Comparison of ENCODE assay signal across 8 cellular contexts in genomic region chr5:172187118-172188032, GRCh38. TPM values are rescaled to one million over a fixed set of nuclear protein-coding genes. Genes with fewer than 3 reads are reported as not detected.
DNase-seq lines count a peak whose midpoint lies in the region; ATAC-seq and TF ChIP-seq lines count a peak whose summit lies in the region.

No MANE protein-coding gene starts in this region.

- H3K9me3 Mint-ChIP-seq in nephron = no peaks in the 10 kb centered on the region

- peaks cover 25% of the 10 kb centered on the region; the same call in 1 of the 2 replicates for H3F3A ChIP-seq in PC-9 (ENCODE audit: insufficient read depth, low read depth)

- H3K27me3 ChIP-seq in ACC112 (ENCODE audit: insufficient read depth, low read length) = no peaks in the 10 kb centered on the region
- H3K27me3 ChIP-seq in PC-9 (ENCODE audit: insufficient read depth, low read depth) = no peaks in the 10 kb centered on the region
- no peaks in the 10 kb centered on the region for H3K27me3 ChIP-seq in tibial nerve

- peak in 1 of 2 donors; percentile 10 for TF ChIP-seq EP300 in tibial nerve (IDR thresholded peaks at IDR 0.05)

- peaks cover 3% of the 10 kb centered on the region for H3K36me3 Mint-ChIP-seq in nephron (ENCODE audit: low read depth)

- BruUV-seq in PC-9 (replicated peaks; lab: Mats Ljungman, UMichigan) = TSS peak; percentile 80

- CTCF ChIA-PET in PC-9 (lab: Charles Lee) = interaction anchor here (0.6 to 1.1 kb wide), 5 partner anchors 13 to 285 kb away, joined by 3 to 7 read pairs (median 3); partner anchors contain the start of gene FBXW11

- H3K79me2 ChIP-seq in ACC112 (ENCODE audit: control insufficient read depth, insufficient read depth, low read length, unreplicated experiment) (peaks cover 44% of the 10 kb centered on the region), PC-9 (ENCODE audit: low read depth) (peaks cover 44% of the 10 kb centered on the region)

- H3K27ac ChIP-seq in ACC112 (ENCODE audit: low read depth, low read length) (peak overlapping the region; percentile 76), PC-9 (peak overlapping the region; percentile 65), tibial nerve (peak overlapping the region; percentile 85 to 99 (median 94))

- WGBS in tibial nerve, 2 donors = 0 to 1% methylated on average over 26 to 32 of the region's 66 CpGs

- H3K4me3 ChIP-seq in ACC112 (ENCODE audit: low read depth, low read length) = peak overlapping the region; percentile 94
- H3K4me3 ChIP-seq in PC-9 = peak overlapping the region; percentile 67
- H3K4me3 ChIP-seq in tibial nerve = peak overlapping the region; percentile 82 to 99 (median 92)

- peak; percentile 26 for ATAC-seq in GM18868 (IDR thresholded peaks at IDR 0.05; ENCODE audit: unreplicated experiment)
- peak; percentile 15 for ATAC-seq in HG03108 (IDR thresholded peaks at IDR 0.05; ENCODE audit: unreplicated experiment)

- peak overlapping the region; percentile 41 to 76 (median 59) for H3K27ac Mint-ChIP-seq in nephron

- no peak for TF ChIP-seq CTCF in PC-9 (conservative IDR thresholded peaks at IDR 0.05)
- no peak for TF ChIP-seq CTCF in nephron (IDR thresholded peaks at IDR 0.05; ENCODE audit: unreplicated experiment in 3 of 3)
- TF ChIP-seq CTCF in tibial nerve (IDR thresholded peaks at IDR 0.05) = peak in 1 of 5 experiments; percentile 8

- H3K36me3 ChIP-seq in ACC112 (ENCODE audit: insufficient read depth, low read length) (no peaks in the 10 kb centered on the region), PC-9 (ENCODE audit: low read depth) (no peaks in the 10 kb centered on the region), tibial nerve (no peaks in the 10 kb centered on the region)

- TF ChIP-seq POLR2A in tibial nerve (IDR thresholded peaks at IDR 0.05) = no peak

- H3K4me3 Mint-ChIP-seq in nephron = peak overlapping the region; percentile 89 to 94 (median 93)

- H4K20me1 ChIP-seq in PC-9 (ENCODE audit: insufficient read depth) = peaks cover 8% of the 10 kb centered on the region; the same call in 1 of the 2 replicates

- peaks cover 21% of the 10 kb centered on the region for H3K4me1 Mint-ChIP-seq in nephron

- no peaks in the 10 kb centered on the region for H3K9me2 ChIP-seq in PC-9 (ENCODE audit: insufficient read depth)

- peak overlapping the region; percentile 84 for H3K4me2 ChIP-seq in PC-9

- H3K4me1 ChIP-seq in ACC112 (ENCODE audit: control insufficient read depth, insufficient read depth, low read length, unreplicated experiment) (peaks cover 15% of the 10 kb centered on the region), PC-9 (replicated peaks; ENCODE audit: insufficient read depth) (peaks cover 21% of the 10 kb centered on the region), tibial nerve (peaks cover 0 to 46% (median 12%) of the 10 kb centered on the region in 4 donors)

- H3K9me3 ChIP-seq in PC-9 (ENCODE audit: insufficient read depth, low read depth) = no peaks in the 10 kb centered on the region
- H3K9me3 ChIP-seq in tibial nerve = no peaks in the 10 kb centered on the region

- DNase-seq in PC-9 (peak; percentile 74 to 86), activated T-helper 1 cell treated with Interleukin-2 at 50 U/mL for 16 hours (ENCODE audit: low read depth) (peak; percentile 55), fibroblast of gingiva (ENCODE audit: low read depth) (peak; percentile 72), tibial nerve (ENCODE audit: low spot score in 2 of 2) (peak in 1 of 2 donors; percentile 43)

- POLR2A ChIA-PET in PC-9 (lab: Charles Lee; ENCODE audit: unreplicated experiment) = interaction anchor here (0.6 to 1.2 kb wide), 5 partner anchors 13 to 181 kb away, joined by 3 to 11 read pairs (median 7); partner anchors contain the start of genes FBXW11 and UBTD2

- H2AFZ ChIP-seq in ACC112 (ENCODE audit: low read length, unreplicated experiment) = peak overlapping the region; percentile 83
- peak overlapping the region; percentile 94 for H2AFZ ChIP-seq in PC-9

- peaks cover 32% of the 10 kb centered on the region for H3K27me3 Mint-ChIP-seq in nephron (ENCODE audit: low read depth)

- intact Hi-C loops in PC-9 (cut with micrococcal nuclease; ENCODE audit: unreplicated experiment) = loop anchor here (1.0 to 5.0 kb wide), 8 partner anchors 13 to 769 kb away; partner anchors contain the start of genes FBXW11, FGF18, SH3PXD2B and UBTD2

RNA-seq across cellular contexts. Expression of gene STK10, which starts 0.6 kb away (rescaled TPM):
- total RNA-seq in PC-9 (2021) (23.3 and 31.5 TPM in 2 replicates), tibial nerve (10 to 100 TPM; 35.4 to 75.6 (median 48.0) TPM)

RNA-seq across cellular contexts. Expression of gene EFCAB9, which starts 6.6 kb away (rescaled TPM):
- not detected in 2 replicates for total RNA-seq in PC-9 (2021)
- total RNA-seq in tibial nerve = not detected
